19 cellular contexts compared by ENCODE assay signal in the genomic region with DNA sequence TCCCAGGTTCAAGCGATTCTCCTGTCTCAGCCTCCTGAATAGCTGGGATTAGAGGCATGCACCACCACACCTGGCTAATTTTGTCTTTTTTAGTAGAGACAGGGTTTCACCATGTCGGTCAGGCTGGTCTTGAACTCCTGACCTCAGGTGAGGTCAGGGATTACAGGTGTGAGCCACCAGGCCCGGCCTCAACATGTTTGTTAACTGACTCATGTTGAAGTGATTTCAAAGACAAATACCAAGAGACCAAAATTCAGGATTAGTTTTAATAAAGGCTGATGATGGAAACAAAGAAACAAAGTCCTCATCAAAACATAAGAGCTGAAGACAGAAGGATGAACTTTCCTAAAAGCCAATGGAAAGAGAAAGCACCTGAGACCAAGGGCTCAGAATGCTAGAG. TPM values are rescaled to one million over a fixed set of nuclear protein-coding genes. Genes with fewer than 3 reads are reported as not detected.
DNase-seq lines count a peak whose midpoint lies in the region; ATAC-seq and TF ChIP-seq lines count a peak whose summit lies in the region.
"Had no signal": no experiment of that assay in that cellular context is flagged by ENCODE, and none has a peak within 500 bp of the region (broad histone marks: within the 10 kb centered on the region; RNA-seq: fewer than 3 reads in every experiment).

No MANE protein-coding gene starts in this region.

- TF ChIP-seq CTCF in PC-3 (conservative IDR thresholded peaks at IDR 0.05; ENCODE audit: low read depth, low read length) = no peak
- TF ChIP-seq CTCF in epithelial cell of esophagus (IDR thresholded peaks at IDR 0.05; ENCODE audit: insufficient read depth, low read depth, low read length, missing control alignments) = no peak

- no peak overlapping the region for H2AFZ ChIP-seq in PC-3 (ENCODE audit: low read length)
- H2AFZ ChIP-seq: GM23338 had no signal

- DNase-seq in activated naive CD8-positive, alpha-beta T cell treated with anti-CD3 and anti-CD28 coated beads, Interleukin-2, amount 50 U/mL, for 24 hours = no peak
- peak; percentile 59 for DNase-seq in PC-3
- DNase-seq in epithelial cell of esophagus (ENCODE audit: low read depth) = peak; percentile 53
- DNase-seq in kidney tubule cell (ENCODE audit: low spot score) = peak; percentile 36
- DNase-seq in NCI-H510A (lab: John Stamatoyannopoulos, UW) = no peak
- DNase-seq in activated naive CD4-positive, alpha-beta T cell (lab: John Stamatoyannopoulos, UW) = no peak
- no peak for DNase-seq in substantia nigra (lab: John Stamatoyannopoulos, UW)
- DNase-seq: ACHN; C1 segment of cervical spinal cord; CD4-positive, alpha-beta memory T cell; DMS153; DMS79 treated with DMSO at 0.1 percent for 48 hours; EL; H7 had no signal

- peaks cover 6% of the 10 kb centered on the region for H3K79me2 ChIP-seq in PC-3 (ENCODE audit: low read length)

- no peaks in the 10 kb centered on the region for H4K20me1 ChIP-seq in PC-3 (ENCODE audit: low read length)

- peaks cover 28% of the 10 kb centered on the region for H3K36me3 Mint-ChIP-seq in activated naive CD8-positive, alpha-beta T cell
- H3K36me3 Mint-ChIP-seq in activated naive CD8-positive, alpha-beta T cell treated with anti-CD3 and anti-CD28 coated beads, Interleukin-2, amount 50 U/mL, for 24 hours (ENCODE audit: low read depth) = peaks cover 5% of the 10 kb centered on the region

- peak overlapping the region; percentile 50 for H3K27ac Mint-ChIP-seq in activated naive CD8-positive, alpha-beta T cell
- H3K27ac Mint-ChIP-seq in activated naive CD8-positive, alpha-beta T cell treated with anti-CD3 and anti-CD28 coated beads, Interleukin-2, amount 50 U/mL, for 24 hours = no peak overlapping the region
- H3K27ac Mint-ChIP-seq: B cell, GM23338 had no signal

- no TSS peak for BruUV-seq in PC-3 (replicated peaks; lab: Mats Ljungman, UMichigan)

- peak overlapping the region; percentile 26; the same call in 1 of the 2 replicates for H3K27ac ChIP-seq in PC-3 (ENCODE audit: low read length)
- no peak overlapping the region for H3K27ac ChIP-seq in substantia nigra (ENCODE audit: low read depth, low read length, poor library complexity, severe bottlenecking)

- ATAC-seq in activated naive CD8-positive, alpha-beta T cell treated with anti-CD3 and anti-CD28 coated beads, Interleukin-2, amount 50 U/mL, for 24 hours = no peak
- ATAC-seq in PC-3 = no peak
- ATAC-seq: GM23338 had no signal

- peaks cover 30% of the 10 kb centered on the region for H3K4me1 ChIP-seq in PC-3 (ENCODE audit: insufficient read depth, low read length)

- H3K36me3 ChIP-seq in PC-3 (ENCODE audit: low read depth, low read length) = no peaks in the 10 kb centered on the region

- H3K4me2 ChIP-seq in PC-3 (ENCODE audit: low read length) = peak overlapping the region; percentile 9
- H3K4me2 ChIP-seq: GM23338 had no signal

- H3K9me2 ChIP-seq in PC-3 (replicated peaks; ENCODE audit: low read length) = no peaks in the 10 kb centered on the region

- H3K4me3 ChIP-seq in PC-3 (ENCODE audit: low read length) (no peak overlapping the region), epithelial cell of esophagus (ENCODE audit: low read length) (no peak overlapping the region)
- H3K4me3 ChIP-seq: GM23338 had no signal

- no peaks in the 10 kb centered on the region for H3K9me3 ChIP-seq in PC-3 (ENCODE audit: low read length)

- H3K9me3 Mint-ChIP-seq in activated naive CD8-positive, alpha-beta T cell (ENCODE audit: low read depth) = no peaks in the 10 kb centered on the region
- H3K9me3 Mint-ChIP-seq in activated naive CD8-positive, alpha-beta T cell treated with anti-CD3 and anti-CD28 coated beads, Interleukin-2, amount 50 U/mL, for 24 hours = no peaks in the 10 kb centered on the region
- H3K9me3 Mint-ChIP-seq: CD4-positive, alpha-beta memory T cell; GM23338 had no signal

- intact Hi-C loops in PC-3 (cut with micrococcal nuclease) = no loop called here

- no peak overlapping the region for H3K9ac ChIP-seq in PC-3 (ENCODE audit: low read length)

- CTCF ChIA-PET in PC-3 (lab: Charles Lee) = no interaction called here

- POLR2A ChIA-PET in PC-3 (lab: Charles Lee; ENCODE audit: unreplicated experiment) = interaction anchor here (0.6 kb wide), 1 partner anchor 17 kb away, joined by 9 read pairs; no protein-coding TSS in a partner anchor

- H3F3A ChIP-seq in PC-3 (ENCODE audit: low read length, unreplicated experiment) = no peaks in the 10 kb centered on the region

- H3K4me1 Mint-ChIP-seq in activated naive CD8-positive, alpha-beta T cell (ENCODE audit: low read depth) = peaks cover 77% of the 10 kb centered on the region
- peaks cover 42% of the 10 kb centered on the region for H3K4me1 Mint-ChIP-seq in activated naive CD8-positive, alpha-beta T cell treated with anti-CD3 and anti-CD28 coated beads, Interleukin-2, amount 50 U/mL, for 24 hours
- H3K4me1 Mint-ChIP-seq: GM23338 had no signal

- H3K27me3 ChIP-seq in PC-3 (ENCODE audit: low read length) = no peaks in the 10 kb centered on the region

- no peaks in the 10 kb centered on the region for H3K27me3 Mint-ChIP-seq in activated naive CD8-positive, alpha-beta T cell
- no peaks in the 10 kb centered on the region for H3K27me3 Mint-ChIP-seq in activated naive CD8-positive, alpha-beta T cell treated with anti-CD3 and anti-CD28 coated beads, Interleukin-2, amount 50 U/mL, for 24 hours
- H3K27me3 Mint-ChIP-seq: B cell; CD4-positive, alpha-beta memory T cell had no signal

- no peak overlapping the region for H3K4me3 Mint-ChIP-seq in activated naive CD8-positive, alpha-beta T cell
- H3K4me3 Mint-ChIP-seq in activated naive CD8-positive, alpha-beta T cell treated with anti-CD3 and anti-CD28 coated beads, Interleukin-2, amount 50 U/mL, for 24 hours = no peak overlapping the region
- H3K4me3 Mint-ChIP-seq: B cell; CD4-positive, alpha-beta memory T cell; GM23338 had no signal

RNA-seq across cellular contexts. Expression of a gene that starts 36.5 kb away (rescaled TPM):
- total RNA-seq in PC-3 (2014; rRNA removed) = 22.9 TPM in 2 replicates

RNA-seq across cellular contexts. Expression of a gene that starts 41.9 kb away (rescaled TPM):
- total RNA-seq in PC-3 (2014; rRNA removed) = 291 and 323 TPM in 2 replicates

RNA-seq across cellular contexts. Expression of a gene that starts 42.1 kb away (rescaled TPM):
- 0.04 TPM in 1 of 2 replicates, not detected in the other for total RNA-seq in PC-3 (2014; rRNA removed)
- total RNA-seq: A172; B cell; CD4-positive, alpha-beta memory T cell; HT-29 had no signal

Comparison
In these comparisons a context has a peak if more than half of its experiments do, and no peak if none do; other contexts are left out.
1. DNase-seq: peak in PC-3 (single experiment), epithelial cell of esophagus (single experiment) and kidney tubule cell (single experiment); none in activated naive CD8-positive, alpha-beta T cell treated with anti-CD3 and anti-CD28 coated beads, Interleukin-2, amount 50 U/mL, for 24 hours (single experiment), NCI-H510A (single experiment), activated naive CD4-positive, alpha-beta T cell (0 of 4) and substantia nigra (0 of 49).